19 cellular contexts compared by ENCODE assay signal in the genomic region with DNA sequence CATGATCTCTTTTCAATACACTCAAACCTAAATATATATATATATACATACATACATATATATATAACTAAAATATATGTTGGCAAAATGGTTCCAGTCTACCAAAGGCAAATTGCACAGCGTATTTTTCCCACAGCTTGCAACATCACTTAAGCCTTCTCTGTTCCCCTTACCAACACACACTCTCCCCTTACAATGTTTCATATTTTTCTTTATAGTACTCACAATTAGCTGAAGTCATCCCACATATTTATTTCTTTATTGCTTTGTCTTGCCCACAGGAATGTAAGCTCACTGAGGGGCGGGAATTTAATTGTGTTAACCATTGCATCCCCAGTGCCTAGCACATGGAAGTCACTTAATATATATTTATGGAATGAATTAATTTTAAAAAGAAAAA.
DNase-seq lines count a peak whose midpoint lies in the region; ATAC-seq, FAIRE-seq and TF ChIP-seq lines count a peak whose summit lies in the region.
"Had no signal": no experiment of that assay in that cellular context is flagged by ENCODE, and none has a peak within 500 bp of the region (broad histone marks: within the 10 kb centered on the region; RNA-seq: fewer than 3 reads in every experiment).

No MANE protein-coding gene starts in this region.

- FAIRE-seq in astrocyte (lab: Jason Lieb, UNC) (no peak), D721Med (lab: Jason Lieb, UNC) (no peak)

- DNase-seq in AG08395 (ENCODE audit: low spot score) (peak; percentile 24), HFFc6 (peak; percentile 42), astrocyte (ENCODE audit: low read depth) (peak; percentile 53), fibroblast of villous mesenchyme (ENCODE audit: low read depth) (peak; percentile 68), activated gamma-delta T cell (lab: John Stamatoyannopoulos, UW) (no peak), D721Med (ENCODE audit: insufficient read length, low spot score) (no peak), DMS79 treated with DMSO at 0.1 percent for 48 hours (lab: John Stamatoyannopoulos, UW) (no peak)
- DNase-seq: 8988T; Caco-2; DMS53; GF-D8; NCI-H1436 treated with DMSO at 0.1 percent for 48 hours; NCI-H2081 treated with DMSO at 0.1 percent for 48 hours; NCI-H345; NCI-H69; NK-92 treated with Interleukin-12 subunit alpha and Interleukin-12 subunit beta, amount 100 ng/mL, for 24 hours; SJCRH30 had no signal

- no peak overlapping the region for H3K27ac Mint-ChIP-seq in HFFc6
- no peak overlapping the region for H3K27ac Mint-ChIP-seq in astrocyte (ENCODE audit: unreplicated experiment)

- no peak for TF ChIP-seq CTCF in HFFc6 (IDR thresholded peaks at IDR 0.05)
- TF ChIP-seq CTCF in astrocyte (IDR thresholded peaks at IDR 0.05; ENCODE audit: insufficient read depth, low read depth, low read length) = no peak
- TF ChIP-seq CTCF in fibroblast of villous mesenchyme (IDR thresholded peaks at IDR 0.05; ENCODE audit: insufficient read depth, low read depth, low read length) = no peak
- TF ChIP-seq CTCF in D721Med (IDR thresholded peaks at IDR 0.05; ENCODE audit: insufficient read depth, missing control alignments) = no peak

- no peaks in the 10 kb centered on the region; the same call in 1 of the 2 replicates for H3K9me3 Mint-ChIP-seq in HFFc6
- peaks cover 5% of the 10 kb centered on the region for H3K9me3 Mint-ChIP-seq in astrocyte (ENCODE audit: unreplicated experiment)

- H3K4me1 Mint-ChIP-seq in HFFc6 (ENCODE audit: low read depth) = peaks cover 28% of the 10 kb centered on the region
- H3K4me1 Mint-ChIP-seq in astrocyte (ENCODE audit: low read depth, unreplicated experiment) = peaks cover 9% of the 10 kb centered on the region

- H3K9me3 ChIP-seq in astrocyte (ENCODE audit: insufficient read depth, low read depth, low read length) = no peaks in the 10 kb centered on the region
- H3K9me3 ChIP-seq: Caco-2, SJCRH30 had no signal

- H3K27me3 ChIP-seq in astrocyte (ENCODE audit: insufficient read depth, low read length) = no peaks in the 10 kb centered on the region
- H3K27me3 ChIP-seq: SJCRH30 had no signal

- no peaks in the 10 kb centered on the region for H4K20me1 ChIP-seq in astrocyte (ENCODE audit: insufficient read depth, low read length)

- no peak overlapping the region for H3K27ac ChIP-seq in astrocyte (ENCODE audit: low read depth, low read length)
- H3K27ac ChIP-seq: RWPE1, SJCRH30 had no signal

- H3K36me3 ChIP-seq in astrocyte (ENCODE audit: insufficient read depth, low read length) = no peaks in the 10 kb centered on the region
- H3K36me3 ChIP-seq: SJCRH30 had no signal

- H3K4me2 ChIP-seq in astrocyte (ENCODE audit: low read length) = no peak overlapping the region

- H3K79me2 ChIP-seq in astrocyte (ENCODE audit: insufficient read depth, low read length) = no peaks in the 10 kb centered on the region

- ATAC-seq in GM18868 (IDR thresholded peaks at IDR 0.05; ENCODE audit: unreplicated experiment) = no peak

- H3K27me3 Mint-ChIP-seq in HFFc6 (ENCODE audit: insufficient read depth) (no peaks in the 10 kb centered on the region; the same call in 1 of the 2 replicates), astrocyte (ENCODE audit: low read depth, unreplicated experiment) (no peaks in the 10 kb centered on the region)

- H3K4me3 ChIP-seq in astrocyte (ENCODE audit: insufficient read depth, low read depth, low read length) = no peak overlapping the region
- H3K4me3 ChIP-seq in fibroblast of villous mesenchyme (ENCODE audit: low read depth, low read length) = no peak overlapping the region
- H3K4me3 ChIP-seq: SJCRH30 had no signal

- H3K4me1 ChIP-seq in astrocyte (ENCODE audit: insufficient read depth, low read length) = no peaks in the 10 kb centered on the region
- H3K4me1 ChIP-seq: Caco-2, SJCRH30 had no signal

- no peak overlapping the region for H3K4me3 Mint-ChIP-seq in HFFc6
- no peak overlapping the region for H3K4me3 Mint-ChIP-seq in astrocyte (ENCODE audit: unreplicated experiment)

- peaks cover 11% of the 10 kb centered on the region for H3K36me3 Mint-ChIP-seq in HFFc6 (ENCODE audit: low read depth)
- no peaks in the 10 kb centered on the region for H3K36me3 Mint-ChIP-seq in astrocyte (ENCODE audit: low read depth, unreplicated experiment)

- H2AFZ ChIP-seq in astrocyte (ENCODE audit: low read depth, low read length) = no peak overlapping the region

- no peak overlapping the region for H3K9ac ChIP-seq in astrocyte (ENCODE audit: low read length)

Comparison
In these comparisons a context has a peak if more than half of its experiments do, and no peak if none do; other contexts are left out.
1. DNase-seq: peak in AG08395 (single experiment), HFFc6 (single experiment), astrocyte (single experiment) and fibroblast of villous mesenchyme (single experiment); none in activated gamma-delta T cell (single experiment), D721Med (single experiment) and DMS79 treated with DMSO at 0.1 percent for 48 hours (single experiment).